Comparison of ENCODE assay signal across 18 cellular contexts in genomic region chr16:57652695-57653471, GRCh38.
"Had no signal": no experiment of that assay in that cellular context is flagged by ENCODE, and none has a peak within 500 bp of the region (broad histone marks: within the 10 kb centered on the region; RNA-seq: fewer than 3 reads in every experiment).

No MANE protein-coding gene starts in this region.

- H3K4me1 ChIP-seq: colonic mucosa, foreskin keratinocyte had no signal

- H3K27me3 Mint-ChIP-seq: naive thymus-derived CD8-positive, alpha-beta T cell had no signal

- H3K36me3 Mint-ChIP-seq: activated naive CD4-positive, alpha-beta T cell treated with anti-CD3 and anti-CD28 coated beads, Interleukin-2, amount 50 U/mL, for 72 hours; naive thymus-derived CD8-positive, alpha-beta T cell had no signal

- H3K27me3 ChIP-seq: colonic mucosa, foreskin keratinocyte had no signal

- H3K27ac ChIP-seq: colonic mucosa, foreskin keratinocyte, left ventricle myocardium inferior, upper lobe of right lung, VCaP had no signal

- DNase-seq: activated CD4-positive, alpha-beta T cell treated with anti-CD3 and anti-CD28 coated beads for 1 hour; activated gamma-delta T cell treated with Interleukin-2 at 50 U/mL for 16 hours; activated T-cell treated with anti-CD3 and anti-CD28 coated beads for 4 hours; amniotic stem cell; caudate nucleus; colonic mucosa; foreskin keratinocyte; hypothalamus; kidney glomerular epithelial cell; left ventricle myocardium inferior; naive thymus-derived CD8-positive, alpha-beta T cell; occipital lobe; posterior cingulate gyrus; retina; upper lobe of right lung had no signal

- H3K4me3 Mint-ChIP-seq: activated T-helper 1 cell treated with anti-CD3 and anti-CD28 coated beads, Interleukin-12 subunit alpha, Interleukin-12 subunit beta, Interleukin-2, Interleukin-4 antibody, amounts not matched to agents 30 ng/mL and 10 ng/mL and 1 ng/mL, durations not matched to agents 14 hours and 24 hours and 36 hours; naive thymus-derived CD8-positive, alpha-beta T cell had no signal

- H3K4me3 ChIP-seq: colonic mucosa, left ventricle myocardium inferior, upper lobe of right lung had no signal

- H3K9me3 ChIP-seq: colonic mucosa, left ventricle myocardium inferior, upper lobe of right lung had no signal

- H3K9me3 Mint-ChIP-seq: activated naive CD4-positive, alpha-beta T cell treated with anti-CD3 and anti-CD28 coated beads, Interleukin-2, amount 50 U/mL, for 72 hours; activated T-helper 1 cell treated with anti-CD3 and anti-CD28 coated beads, Interleukin-12 subunit alpha, Interleukin-12 subunit beta, Interleukin-2, Interleukin-4 antibody, amounts not matched to agents 30 ng/mL and 10 ng/mL and 1 ng/mL, durations not matched to agents 14 hours and 24 hours and 36 hours; naive thymus-derived CD8-positive, alpha-beta T cell had no signal

- H3K36me3 ChIP-seq: colonic mucosa had no signal

- ATAC-seq: foreskin keratinocyte; naive thymus-derived CD8-positive, alpha-beta T cell; upper lobe of right lung had no signal
